In genomic region chr11:35200811-35201341, GRCh38 we compare ENCODE assay signal across 21 cellular contexts.
"Had no signal": no experiment of that assay in that cellular context is flagged by ENCODE, and none has a peak within 500 bp of the region (broad histone marks: within the 10 kb centered on the region; RNA-seq: fewer than 3 reads in every experiment).

No MANE protein-coding gene starts in this region.

- H3K27me3 ChIP-seq: brain microvascular endothelial cell, suprapubic skin had no signal

- H3K4me3 Mint-ChIP-seq: activated CD4-positive, alpha-beta T cell treated with anti-CD3 and anti-CD28 coated beads for 36 hours; activated naive CD8-positive, alpha-beta T cell treated with anti-CD3 and anti-CD28 coated beads, Interleukin-2, amount 10 ng/mL, durations not matched to agents 7 days and 5 days; natural killer cell; type B pancreatic cell had no signal

- H3K9me3 Mint-ChIP-seq: natural killer cell, type B pancreatic cell had no signal

- H3K27ac ChIP-seq: brain microvascular endothelial cell, left ventricle myocardium inferior, suprapubic skin, WERI-Rb-1 had no signal

- H3K9me3 ChIP-seq: left ventricle myocardium inferior, mucosa of descending colon, suprapubic skin had no signal

- DNase-seq: activated CD4-positive, alpha-beta T cell treated with anti-CD3 and anti-CD28 coated beads for 36 hours; activated effector memory CD4-positive, alpha-beta T cell treated with Interleukin-2 at 50 U/mL for 16 hours; activated naive CD8-positive, alpha-beta T cell treated with anti-CD3 and anti-CD28 coated beads, Interleukin-2, amount 10 ng/mL, durations not matched to agents 7 days and 5 days; anterior cingulate cortex; brain microvascular endothelial cell; cerebellar nuclear complex; effector CD8-positive, alpha-beta T cell; foreskin fibroblast; hippocampal formation; left ventricle myocardium inferior; mucosa of descending colon; natural killer cell; posterior cingulate gyrus; retina; stimulated activated CD4-positive, alpha-beta T cell treated with anti-CD3 and anti-CD28 coated beads, Interleukin-12 subunit alpha, Interleukin-12 subunit beta, amount 100 ng/mL, for 4 hours; stimulated activated CD4-positive, alpha-beta T cell treated with anti-CD3 and anti-CD28 coated beads, Interleukin-2, amount 100 ng/mL, for 24 hours; stimulated activated naive CD4-positive, alpha-beta T cell; WERI-Rb-1 had no signal

- ATAC-seq: activated CD4-positive, alpha-beta T cell treated with anti-CD3 and anti-CD28 coated beads for 36 hours; mucosa of descending colon; natural killer cell had no signal

- H3K27ac Mint-ChIP-seq: activated naive CD8-positive, alpha-beta T cell treated with anti-CD3 and anti-CD28 coated beads, Interleukin-2, amount 10 ng/mL, durations not matched to agents 7 days and 5 days; type B pancreatic cell had no signal

- H3K4me1 ChIP-seq: left ventricle myocardium inferior, suprapubic skin had no signal

- FAIRE-seq: keratinocyte had no signal

- H3K36me3 ChIP-seq: WERI-Rb-1 had no signal

- H3K4me3 ChIP-seq: left ventricle myocardium inferior, mucosa of descending colon, suprapubic skin had no signal

- H3K27me3 Mint-ChIP-seq: activated CD4-positive, alpha-beta T cell treated with anti-CD3 and anti-CD28 coated beads for 36 hours; activated naive CD8-positive, alpha-beta T cell treated with anti-CD3 and anti-CD28 coated beads, Interleukin-2, amount 10 ng/mL, durations not matched to agents 7 days and 5 days had no signal
